Comparison of ENCODE assay signal across 21 cellular contexts in genomic region chr17:16941643-16942042, GRCh38. TPM values are rescaled to one million over a fixed set of nuclear protein-coding genes. Genes with fewer than 3 reads are reported as not detected.
"Had no signal": no experiment of that assay in that cellular context is flagged by ENCODE, and none has a peak within 500 bp of the region (broad histone marks: within the 10 kb centered on the region; RNA-seq: fewer than 3 reads in every experiment).

No MANE protein-coding gene starts in this region.

- H3K4me1 ChIP-seq: left ventricle myocardium inferior, thyroid gland had no signal

- H3K27ac ChIP-seq: cardiac muscle cell, left ventricle myocardium inferior, thyroid gland had no signal

- ATAC-seq: activated T-cell treated with anti-CD3 and anti-CD28 coated beads, Interleukin-2, amount 50 U/mL, for 4 hours; right cardiac atrium; T-cell had no signal

- DNase-seq: activated CD4-positive, alpha-beta T cell treated with anti-CD3 and anti-CD28 coated beads for 1 hour; activated CD4-positive, alpha-beta T cell treated with anti-CD3 and anti-CD28 coated beads, Interleukin-2, amount 50 U/mL, for 4 hours; activated effector memory CD4-positive, alpha-beta T cell treated with Interleukin-2 at 50 U/mL for 16 hours; activated naive CD4-positive, alpha-beta T cell treated with anti-CD3 and anti-CD28 coated beads, Interleukin-2, amount 50 U/mL, for 16 hours; activated T-cell treated with anti-CD3 and anti-CD28 coated beads, Interleukin-2, amount 50 U/mL, for 4 hours; erythroblast; hippocampal formation; kidney; left ventricle myocardium inferior; nephron progenitor cell; occipital lobe; right cardiac atrium; stimulated activated CD4-positive, alpha-beta T cell treated with anti-CD3 and anti-CD28 coated beads, Interleukin-1b, Interleukin-23, amount 100 ng/mL, for 48 hours; T-cell; thyroid gland had no signal

- H3K4me3 Mint-ChIP-seq: activated T-cell treated with anti-CD3 and anti-CD28 coated beads, Interleukin-2, amount 50 U/mL, for 4 hours; nephron progenitor cell; T-cell had no signal

- H3K36me3 Mint-ChIP-seq: T-cell had no signal

- H3K4me1 Mint-ChIP-seq: T-cell had no signal

- H3K27ac Mint-ChIP-seq: nephron progenitor cell, progenitor cell of endocrine pancreas, T-cell had no signal

- H3K9me3 Mint-ChIP-seq: activated T-cell treated with anti-CD3 and anti-CD28 coated beads, Interleukin-2, amount 50 U/mL, for 4 hours; nephron progenitor cell; T-cell had no signal

- H3K4me3 ChIP-seq: cardiac muscle cell, left ventricle myocardium inferior, thyroid gland had no signal

- H3K36me3 ChIP-seq: cardiac muscle cell, left ventricle myocardium inferior, thyroid gland had no signal

- H3K9me3 ChIP-seq: left ventricle myocardium inferior, thyroid gland had no signal

- H3K27me3 ChIP-seq: cardiac muscle cell, thyroid gland had no signal

- FAIRE-seq: kidney, urothelium cell line had no signal

RNA-seq across cellular contexts. Expression of gene TNFRSF13B, which starts 30.3 kb away (rescaled TPM):
- total RNA-seq: cardiac muscle cell, dermis microvascular lymphatic vessel endothelial cell, fibroblast of villous mesenchyme, glomerular endothelial cell, left ventricle myocardium inferior, occipital lobe, progenitor cell of endocrine pancreas, right cardiac atrium, thyroid gland had no signal
